23 cellular contexts compared by ENCODE assay signal in genomic region chr12:60052483-60052882, GRCh38.
DNase-seq lines count a peak whose midpoint lies in the region; ATAC-seq and TF ChIP-seq lines count a peak whose summit lies in the region.
"Had no signal": no experiment of that assay in that cellular context is flagged by ENCODE, and none has a peak within 500 bp of the region (broad histone marks: within the 10 kb centered on the region; RNA-seq: fewer than 3 reads in every experiment).

No MANE protein-coding gene starts in this region.

- no TSS peak for BruUV-seq in IMR-90 (replicated peaks; lab: Mats Ljungman, UMichigan)

- no peak overlapping the region for H4K8ac ChIP-seq in IMR-90 (ENCODE audit: low read depth in 2 of 2, low read length in 2 of 2)

- H3K4ac ChIP-seq in IMR-90 (ENCODE audit: low read depth, low read length): no peak overlapping the region

- no peak overlapping the region for H2AK5ac ChIP-seq in IMR-90 (ENCODE audit: low read depth, low read length)

- H3K36me3 ChIP-seq in IMR-90 (ENCODE audit: control insufficient read depth, insufficient read depth, low read length): no peaks in the 10 kb centered on the region
- no peaks in the 10 kb centered on the region for H3K36me3 ChIP-seq in brain microvascular endothelial cell (replicated peaks)
- H3K36me3 ChIP-seq in fibroblast of lung (ENCODE audit: control insufficient read depth, insufficient read depth, low read length): no peaks in the 10 kb centered on the region
- no peaks in the 10 kb centered on the region for H3K36me3 ChIP-seq in testis (ENCODE audit: low read depth, missing control alignments)
- H3K36me3 ChIP-seq: BE2C, HAP-1, SJCRH30 had no signal

- no peaks in the 10 kb centered on the region for H3K9me1 ChIP-seq in IMR-90 (ENCODE audit: insufficient read depth, low read length)

- no peak overlapping the region for H2BK5ac ChIP-seq in IMR-90 (ENCODE audit: low read depth, low read length, poor library complexity, severe bottlenecking)

- no peaks in the 10 kb centered on the region for H3K79me1 ChIP-seq in IMR-90 (ENCODE audit: low read depth in 1 of 2, low read length in 2 of 2)

- no peak overlapping the region for H3K4me2 ChIP-seq in IMR-90 (ENCODE audit: low read depth, low read length)
- H3K4me2 ChIP-seq in fibroblast of lung (ENCODE audit: extremely low read depth, insufficient read depth, low read length): no peak overlapping the region
- H3K4me2 ChIP-seq: GM23338 had no signal

- POLR2A ChIA-PET in IMR-90 (lab: Charles Lee; ENCODE audit: unreplicated experiment): no interaction called here

- intact Hi-C loops in IMR-90 (cut with micrococcal nuclease) (no loop called here), testis (cut with DNase I; ENCODE audit: low total_unique reads) (no loop called here)

- no peak overlapping the region for H4K91ac ChIP-seq in IMR-90 (ENCODE audit: insufficient read depth, low read depth, low read length)

- H2AK9ac ChIP-seq in IMR-90 (replicated peaks; ENCODE audit: low read depth, low read length, poor library complexity): no peak overlapping the region

- H3K4me1 ChIP-seq in IMR-90 (ENCODE audit: control insufficient read depth, insufficient read depth, low read length) (no peaks in the 10 kb centered on the region), fibroblast of lung (ENCODE audit: control insufficient read depth, extremely low read depth, insufficient read depth, low read length) (no peaks in the 10 kb centered on the region), testis (no peaks in the 10 kb centered on the region)
- H3K4me1 ChIP-seq: BE2C, HAP-1, SJCRH30 had no signal

- dilution Hi-C loops in IMR-90 (cut with HindIII; ENCODE audit: low sequenced_read_pairs, unreplicated experiment): no loop called here

- in situ Hi-C loops in IMR-90 (cut with MboI; ENCODE audit: low sequenced_read_pairs) (no loop called here), brain microvascular endothelial cell (cut with HindIII; ENCODE audit: low pct_ligation_motif_present, low sequenced_read_pairs) (no loop called here)

- no peak overlapping the region for H2BK15ac ChIP-seq in IMR-90 (ENCODE audit: low read depth, low read length)

- CTCF ChIA-PET in IMR-90 (lab: Yijun Ruan, JAX): no interaction called here

- H3K27me3 ChIP-seq in IMR-90 (ENCODE audit: control insufficient read depth, insufficient read depth, low read length): no peaks in the 10 kb centered on the region
- H3K27me3 ChIP-seq in brain microvascular endothelial cell (replicated peaks): no peaks in the 10 kb centered on the region
- H3K27me3 ChIP-seq in fibroblast of lung (ENCODE audit: control insufficient read depth, insufficient read depth, low read length): no peaks in the 10 kb centered on the region
- H3K27me3 ChIP-seq in testis: no peaks in the 10 kb centered on the region
- H3K27me3 ChIP-seq: BE2C, SJCRH30 had no signal

- no peaks in the 10 kb centered on the region for H3K79me2 ChIP-seq in fibroblast of lung (ENCODE audit: control insufficient read depth, insufficient read depth, low read length)

- no peak overlapping the region for H3K14ac ChIP-seq in IMR-90 (replicated peaks; ENCODE audit: low read depth, low read length)

- no peak for TF ChIP-seq CTCF in IMR-90 (conservative IDR thresholded peaks at IDR 0.05; ENCODE audit: low read depth, low read length)
- TF ChIP-seq CTCF in brain microvascular endothelial cell (IDR thresholded peaks at IDR 0.05; ENCODE audit: low read depth, low read length, missing control alignments): no peak
- TF ChIP-seq CTCF in fibroblast of lung (conservative IDR thresholded peaks at IDR 0.05 in 1 of 2, IDR thresholded peaks at IDR 0.05 in 1 of 2; ENCODE audit: low read depth in 1 of 2, low read length in 2 of 2): no peak
- TF ChIP-seq CTCF in testis (IDR thresholded peaks at IDR 0.05): no peak

- H3K9ac ChIP-seq in IMR-90 (ENCODE audit: low read depth, low read length) (no peak overlapping the region), fibroblast of lung (ENCODE audit: insufficient read depth, low read length) (no peak overlapping the region)

- no peak for TF ChIP-seq RAD21 in IMR-90 (IDR thresholded peaks at IDR 0.05; ENCODE audit: low read length)

- no peaks in the 10 kb centered on the region for H3K9me3 ChIP-seq in IMR-90 (ENCODE audit: control insufficient read depth, insufficient read depth, low read length)
- no peaks in the 10 kb centered on the region for H3K9me3 ChIP-seq in fibroblast of lung (ENCODE audit: control insufficient read depth, insufficient read depth, low read depth, low read length)
- H3K9me3 ChIP-seq in testis: no peaks in the 10 kb centered on the region
- H3K9me3 ChIP-seq: BE2C, HAP-1, SJCRH30 had no signal

- H3K4me3 ChIP-seq in IMR-90 (ENCODE audit: insufficient read depth, low read depth, low read length) (no peak overlapping the region), brain microvascular endothelial cell (ENCODE audit: low read depth, low read length) (no peak overlapping the region), fibroblast of lung (replicated peaks in 1 of 4; ENCODE audit: control extremely low read depth in 1 of 4, insufficient read depth in 1 of 4, low read depth in 3 of 4, low read length in 4 of 4) (no peak overlapping the region), testis (no peak overlapping the region)
- H3K4me3 ChIP-seq: GM23338, HAP-1, SJCRH30 had no signal

- H4K20me1 ChIP-seq in IMR-90 (ENCODE audit: insufficient read depth, low read length) (no peaks in the 10 kb centered on the region), fibroblast of lung (ENCODE audit: control insufficient read depth, extremely low read depth, insufficient read depth, low read length) (no peaks in the 10 kb centered on the region)

- peak; percentile 13 for DNase-seq in IMR-90
- DNase-seq in brain microvascular endothelial cell: peak; percentile 82
- DNase-seq in fibroblast of lung (ENCODE audit: low read depth in 2 of 2): peak; percentile 19 to 70
- peak; percentile 38 for DNase-seq in non-pigmented ciliary epithelial cell (ENCODE audit: low read depth)
- no peak for DNase-seq in NCI-H446 (lab: John Stamatoyannopoulos, UW)
- no peak for DNase-seq in ecto neural progenitor cell (ENCODE audit: low spot score)
- DNase-seq in testis: no peak
- no peak for DNase-seq in A172 (ENCODE audit: low spot score)
- DNase-seq: BE2C, DMS79 treated with DMSO at 0.1 percent for 48 hours, KBM-7, NCI-H1105, NCI-H146, NCI-H2081, NCI-H2171, NCI-H345, NCI-H524 treated with DMSO at 0.1 percent for 48 hours, NCI-H82, SJCRH30 had no signal

- H2BK120ac ChIP-seq in IMR-90 (ENCODE audit: low read depth, low read length): no peak overlapping the region

- WGBS in IMR-90 (ENCODE audit: extremely low coverage in 2 of 2, insufficient read length in 1 of 2), 2 experiments: no CpG with 5 or more reads among the region's 2 CpGs
- 82 to 90% methylated on average over 2 of the region's 2 CpGs for WGBS in testis, 2 donors

- no peak overlapping the region for H2BK20ac ChIP-seq in IMR-90 (ENCODE audit: low read depth, low read length)

- ATAC-seq in IMR-90 (ENCODE audit: low read depth): no peak
- ATAC-seq: GM23338, HepG2 had no signal

- no peak overlapping the region for H3K18ac ChIP-seq in IMR-90 (ENCODE audit: low read depth, low read length)

- H3K23ac ChIP-seq in IMR-90 (ENCODE audit: low read depth, low read length): no peak overlapping the region

- H3K56ac ChIP-seq in IMR-90 (ENCODE audit: extremely low read depth, insufficient read depth, low read length): no peak overlapping the region

- H4K5ac ChIP-seq in IMR-90 (ENCODE audit: low read depth, low read length): no peak overlapping the region

- H2AFZ ChIP-seq in IMR-90 (replicated peaks; ENCODE audit: low read length, poor library complexity) (no peak overlapping the region), fibroblast of lung (ENCODE audit: low read length) (no peak overlapping the region)
- H2AFZ ChIP-seq: GM23338 had no signal

- no peak for TF ChIP-seq POLR2A in IMR-90 (IDR thresholded peaks at IDR 0.05; ENCODE audit: low read depth, low read length)
- no peak for TF ChIP-seq POLR2A in testis (IDR thresholded peaks at IDR 0.05)

- H3K27ac ChIP-seq in IMR-90 (ENCODE audit: insufficient read depth, low read length) (no peak overlapping the region), brain microvascular endothelial cell (no peak overlapping the region), fibroblast of lung (ENCODE audit: insufficient read depth, low read length) (no peak overlapping the region), testis (no peak overlapping the region)
- H3K27ac ChIP-seq: HL-60, SJCRH30 had no signal

TF ChIP-seq in IMR-90, 13 proteins besides CTCF, POLR2A, EP300 and RAD21:
- TF ChIP-seq CEBPB (IDR thresholded peaks at IDR 0.05; ENCODE audit: low read depth, low read length): no peak
- no peak for TF ChIP-seq SMC3 (IDR thresholded peaks at IDR 0.05; ENCODE audit: low read depth, low read length)
- no peak for TF ChIP-seq RFX5 (IDR thresholded peaks at IDR 0.05; ENCODE audit: low read depth, low read length)
- no peak for TF ChIP-seq ELK1 (IDR thresholded peaks at IDR 0.05; ENCODE audit: borderline replicate concordance, low read depth, low read length)
- no peak for TF ChIP-seq MXI1 (IDR thresholded peaks at IDR 0.05; ENCODE audit: borderline replicate concordance, low read depth, low read length)
- TF ChIP-seq NFE2L2 (IDR thresholded peaks at IDR 0.05; ENCODE audit: low read depth, low read length): no peak
- TF ChIP-seq CHD1 (IDR thresholded peaks at IDR 0.05; ENCODE audit: low read depth, low read length): no peak
- no peak for TF ChIP-seq MAZ (IDR thresholded peaks at IDR 0.05; ENCODE audit: borderline replicate concordance, low read depth, low read length)
- TF ChIP-seq FOS (IDR thresholded peaks at IDR 0.05; ENCODE audit: low read depth, low read length): no peak
TF ChIP-seq in IMR-90: peak in this region for 0.

Comparison
In these comparisons a context has a peak if more than half of its experiments do, and no peak if none do; other contexts are left out.
1. DNase-seq: peak in IMR-90 (single experiment), brain microvascular endothelial cell (single experiment), fibroblast of lung (2 of 2) and non-pigmented ciliary epithelial cell (single experiment); none in NCI-H446 (0 of 2), ecto neural progenitor cell (single experiment), testis (single experiment) and A172 (single experiment).